In genomic region chr12:80988986-80989385, GRCh38 we compare ENCODE assay signal across 14 cellular contexts. TPM values are rescaled to one million over a fixed set of nuclear protein-coding genes. Genes with fewer than 3 reads are reported as not detected.
"Had no signal": no experiment of that assay in that cellular context is flagged by ENCODE, and none has a peak within 500 bp of the region (broad histone marks: within the 10 kb centered on the region; RNA-seq: fewer than 3 reads in every experiment).

No MANE protein-coding gene starts in this region.

- H3K27me3 ChIP-seq: gastrocnemius medialis, sigmoid colon, SJCRH30, upper lobe of right lung had no signal

- H3K27ac ChIP-seq: gastrocnemius medialis, prostate gland, sigmoid colon, SJCRH30, upper lobe of right lung had no signal

- DNase-seq: activated CD4-positive, alpha-beta memory T cell treated with anti-CD3 and anti-CD28 coated beads for 36 hours; activated gamma-delta T cell treated with Interleukin-2 at 50 U/mL for 16 hours; activated naive CD8-positive, alpha-beta T cell treated with anti-CD3 and anti-CD28 coated beads, Interleukin-2, amount 50 U/mL, for 24 hours; activated T-cell treated with anti-CD3 and anti-CD28 coated beads, Interleukin-2, amount 50 U/mL, for 48 hours; gastrocnemius medialis; hippocampal formation; kidney glomerular epithelial cell; sigmoid colon; SJCRH30; stimulated activated CD4-positive, alpha-beta T cell treated with anti-CD3 and anti-CD28 coated beads, Interleukin-12 subunit alpha, Interleukin-12 subunit beta, amount 100 ng/mL, for 4 hours; stimulated activated CD8-positive, alpha-beta memory T cell treated with anti-CD3 and anti-CD28 coated beads, Interleukin-4, amount 100 ng/mL, for 48 hours; stimulated activated naive CD8-positive, alpha-beta T cell treated with anti-CD3 and anti-CD28 coated beads, Interleukin-15, Interleukin-2, amounts not matched to agents 100 U/mL and 50 U/mL, for 24 hours; upper lobe of right lung had no signal

- H3K4me3 ChIP-seq: gastrocnemius medialis, prostate gland, sigmoid colon, SJCRH30, upper lobe of right lung had no signal

- H3K9me3 ChIP-seq: gastrocnemius medialis, prostate gland, sigmoid colon, SJCRH30, upper lobe of right lung had no signal

- H3K4me1 ChIP-seq: gastrocnemius medialis, prostate gland, sigmoid colon, SJCRH30, upper lobe of right lung had no signal

- H3K36me3 ChIP-seq: gastrocnemius medialis, prostate gland, sigmoid colon, SJCRH30, upper lobe of right lung had no signal

RNA-seq across cellular contexts. Expression of gene LIN7A, which starts 51.3 kb away (rescaled TPM):
- total RNA-seq: activated CD4-positive, alpha-beta memory T cell treated with anti-CD3 and anti-CD28 coated beads for 36 hours had no signal
